In genomic region chr17:74922694-74923537, GRCh38 we compare ENCODE assay signal across 11 cellular contexts. TPM values are rescaled to one million over a fixed set of nuclear protein-coding genes. Genes with fewer than 3 reads are reported as not detected.
DNase-seq lines count a peak whose midpoint lies in the region; ATAC-seq and TF ChIP-seq lines count a peak whose summit lies in the region.
"Had no signal": no experiment of that assay in that cellular context is flagged by ENCODE, and none has a peak within 500 bp of the region (broad histone marks: within the 10 kb centered on the region; RNA-seq: fewer than 3 reads in every experiment).

Gene USH1G, minus strand, starts transcription at chr17:74923255. Its CDS starts 182 bp downstream, at chr17:74923073.

- H3K4me1 Mint-ChIP-seq in WTC11, result peaks cover 13% of the 10 kb centered on the region

- H3K4me3 ChIP-seq in left ventricle myocardium inferior (peak within 1 kb of the TSS; percentile 53), skin epidermis (peak within 1 kb of the TSS in 6 of 7 experiments; percentile 2 to 43 (median 16))

- no peaks in the 10 kb centered on the region for H3K36me3 ChIP-seq in left ventricle myocardium inferior

- no peaks in the 10 kb centered on the region for H3K36me3 Mint-ChIP-seq in WTC11

- H3K4me3 Mint-ChIP-seq in WTC11, result peak within 1 kb of the TSS; percentile 70

- H3K27ac ChIP-seq in left ventricle myocardium inferior (replicated peaks) (no peak within 1 kb of the TSS), skin epidermis (peak within 1 kb of the TSS in 2 of 21 experiments; percentile 4 to 7)
- H3K27ac ChIP-seq: 22Rv1 had no signal

- intact Hi-C loops in left ventricle myocardium inferior (cut with micrococcal nuclease), result no loop called here

- peaks cover 67% of the 10 kb centered on the region for H3K27me3 Mint-ChIP-seq in WTC11 (ENCODE audit: low read depth)

- POLR2A ChIA-PET in WTC11 (lab: Charles Lee), result interaction anchor here (0.5 kb wide), 1 partner anchor 18 kb away, joined by 5 read pairs; no protein-coding TSS in a partner anchor

- H3K9me3 Mint-ChIP-seq in WTC11, result no peaks in the 10 kb centered on the region

- peak; percentile 57 for DNase-seq in DMS 273 (lab: John Stamatoyannopoulos, UW; ENCODE audit: unreplicated experiment)
- no peak for DNase-seq in DMS 273 treated with DMSO at 0.1 percent for 48 hours (lab: John Stamatoyannopoulos, UW)
- DNase-seq in WTC11 (ENCODE audit: low spot score), result peak; percentile 21
- no peak for DNase-seq in left ventricle myocardium inferior
- DNase-seq in central memory CD4-positive, alpha-beta T cell, result no peak
- DNase-seq in NOMO-1 treated with dmso at 0.1 percent for 144 hours (lab: John Stamatoyannopoulos, UW; ENCODE audit: unreplicated experiment), result no peak
- no peak for DNase-seq in kidney tubule cell (ENCODE audit: low spot score)

- no peak for TF ChIP-seq CTCF in WTC11 (IDR thresholded peaks at IDR 0.05)
- no peak for TF ChIP-seq CTCF in left ventricle myocardium inferior (IDR thresholded peaks at IDR 0.05; ENCODE audit: borderline replicate concordance)

- peaks cover 26% of the 10 kb centered on the region for H3K4me1 ChIP-seq in left ventricle myocardium inferior

- CTCF ChIA-PET in WTC11 (lab: Charles Lee), result interaction anchor here (0.6 to 7.8 kb wide), 25 partner anchors 8 to 1439 kb away, joined by 3 to 206 read pairs (median 4); partner anchors contain the start of genes CDR2L, HID1, MRPL58 and NUP85

- no peaks in the 10 kb centered on the region for H3K9me3 ChIP-seq in left ventricle myocardium inferior (replicated peaks)

- peak; percentile 4; the same call in 1 of the 2 replicates for ATAC-seq in WTC11

- peaks cover 100% of the 10 kb centered on the region for H3K27me3 ChIP-seq in left ventricle myocardium inferior (ENCODE audit: low read depth)

- H3K27ac Mint-ChIP-seq in WTC11, result no peak within 1 kb of the TSS

TF ChIP-seq in WTC11, 78 proteins besides CTCF, POLR2A, EP300 and RAD21 (continues in another document):
- no peak for TF ChIP-seq ATF2 (CRISPR knock-in tag; IDR thresholded peaks at IDR 0.05; ENCODE audit: borderline replicate concordance, low read depth)
- TF ChIP-seq ZBTB21 (CRISPR knock-in tag; IDR thresholded peaks at IDR 0.05; ENCODE audit: borderline replicate concordance), result no peak
- no peak for TF ChIP-seq ZBTB43 (CRISPR knock-in tag; IDR thresholded peaks at IDR 0.05)
- no peak for TF ChIP-seq HMGA2 (CRISPR knock-in tag; IDR thresholded peaks at IDR 0.05)
- no peak for TF ChIP-seq ATF6 (CRISPR knock-in tag; IDR thresholded peaks at IDR 0.05)
- TF ChIP-seq ZMAT4 (CRISPR knock-in tag; IDR thresholded peaks at IDR 0.05), result no peak
- TF ChIP-seq NR3C1 (CRISPR knock-in tag; conservative IDR thresholded peaks at IDR 0.05; ENCODE audit: low read depth), result no peak
- TF ChIP-seq CDX4 (CRISPR knock-in tag; IDR thresholded peaks at IDR 0.05; ENCODE audit: borderline replicate concordance), result no peak
- no peak for TF ChIP-seq ZNF281 (CRISPR knock-in tag; IDR thresholded peaks at IDR 0.05)
- TF ChIP-seq FOXP4 (CRISPR knock-in tag; IDR thresholded peaks at IDR 0.05), result no peak
- no peak for TF ChIP-seq TEAD4 (CRISPR knock-in tag; IDR thresholded peaks at IDR 0.05)
- no peak for TF ChIP-seq E2F5 (CRISPR knock-in tag; IDR thresholded peaks at IDR 0.05)
- TF ChIP-seq ESRRA (CRISPR knock-in tag; IDR thresholded peaks at IDR 0.05; ENCODE audit: borderline replicate concordance), result no peak

RNA-seq across cellular contexts. Expression of gene USH1G, which starts in this region (rescaled TPM):
- 1.9 to 2.9 TPM (median 2.6 TPM) in 3 replicates for total RNA-seq in WTC11 (2021)
- total RNA-seq in left ventricle myocardium inferior, result not detected
- total RNA-seq: glomerular endothelial cell, NCI-H460 had no signal

Comparison
In these comparisons a context has a peak if more than half of its experiments do, and no peak if none do; other contexts are left out.
1. DNase-seq: peak in DMS 273 (single experiment) and WTC11 (single experiment); none in DMS 273 treated with DMSO at 0.1 percent for 48 hours (single experiment), left ventricle myocardium inferior (single experiment), central memory CD4-positive, alpha-beta T cell (single experiment), NOMO-1 treated with dmso at 0.1 percent for 144 hours (single experiment) and kidney tubule cell (single experiment).